Comparison of ENCODE assay signal across 30 cellular contexts in genomic region chr21:24910591-24910990, GRCh38.
"Had no signal": no experiment of that assay in that cellular context is flagged by ENCODE, and none has a peak within 500 bp of the region (broad histone marks: within the 10 kb centered on the region; RNA-seq: fewer than 3 reads in every experiment).

No MANE protein-coding gene starts in this region.

- ATAC-seq: natural killer cell; psoas muscle; right cardiac atrium; right lobe of liver; stimulated activated memory B cell treated with anti-CD40 and anti-IgM and Interleukin-4, amounts not matched to agents 10 μg/mL and 1 μg/mL and 100 μg/mL, for 72 hours; stimulated activated naive CD8-positive, alpha-beta T cell treated with anti-CD3 and anti-CD28 coated beads, Interleukin-15, amount 100 ng/mL, for 72 hours; stimulated activated naive CD8-positive, alpha-beta T cell treated with anti-CD3 and anti-CD28 coated beads, Interleukin-15, Interleukin-2, amounts not matched to agents 100 U/mL and 50 U/mL, for 24 hours; upper lobe of right lung had no signal

- H3K27me3 Mint-ChIP-seq: progenitor cell of endocrine pancreas; stimulated activated memory B cell treated with anti-CD40 and anti-IgM and Interleukin-4, amounts not matched to agents 10 μg/mL and 1 μg/mL and 100 μg/mL, for 72 hours; stimulated activated naive CD8-positive, alpha-beta T cell treated with anti-CD3 and anti-CD28 coated beads, Interleukin-15, amount 100 ng/mL, for 72 hours; type B pancreatic cell had no signal

- H3K4me1 ChIP-seq: neural progenitor cell, parathyroid adenoma, psoas muscle, right lobe of liver, sigmoid colon, suprapubic skin, testis, tibial artery, transverse colon, upper lobe of right lung, uterus had no signal

- H3K36me3 ChIP-seq: neural progenitor cell, ovary, right lobe of liver, sigmoid colon, suprapubic skin, tibial artery, transverse colon, upper lobe of right lung, uterus had no signal

- H3K79me2 ChIP-seq: parathyroid adenoma had no signal

- H3K4me1 Mint-ChIP-seq: natural killer cell; nephron; neural progenitor cell; stimulated activated memory B cell treated with anti-CD40 and anti-IgM and Interleukin-4, amounts not matched to agents 10 μg/mL and 1 μg/mL and 100 μg/mL, for 72 hours; stimulated activated naive CD8-positive, alpha-beta T cell treated with anti-CD3 and anti-CD28 coated beads, Interleukin-15, amount 100 ng/mL, for 72 hours had no signal

- H3K27me3 ChIP-seq: neural progenitor cell, ovary, right lobe of liver, sigmoid colon, suprapubic skin, testis, tibial artery, transverse colon, upper lobe of right lung, uterus had no signal

- DNase-seq: natural killer cell; occipital lobe; ovary; posterior cingulate gyrus; psoas muscle; right cardiac atrium; right lobe of liver; sigmoid colon; small intestine; stimulated activated CD4-positive, alpha-beta T cell treated with anti-CD3 and anti-CD28 coated beads, Interleukin-15, amount 100 ng/mL, for 24 hours; stimulated activated CD4-positive, alpha-beta T cell treated with anti-CD3 and anti-CD28 coated beads, Interleukin-2, amount 100 ng/mL, for 24 hours; stimulated activated CD4-positive, alpha-beta T cell treated with anti-CD3 and anti-CD28 coated beads, Interleukin-2, amount 100 ng/mL, for 48 hours; stimulated activated CD4-positive, alpha-beta T cell treated with anti-CD3 and anti-CD28 coated beads, Interleukin-4, amount 100 ng/mL, for 4 hours; stimulated activated CD8-positive, alpha-beta memory T cell treated with anti-CD3 and anti-CD28 coated beads, Interleukin-4, amount 100 ng/mL, for 48 hours; stimulated activated naive CD4-positive, alpha-beta T cell; stimulated activated naive CD8-positive, alpha-beta T cell treated with anti-CD3 and anti-CD28 coated beads, Interleukin-15, amount 100 ng/mL, for 72 hours; stimulated activated naive CD8-positive, alpha-beta T cell treated with anti-CD3 and anti-CD28 coated beads, Interleukin-15, Interleukin-2, amounts not matched to agents 100 U/mL and 50 U/mL, for 24 hours; substantia nigra; testis; tibial artery; transverse colon; upper lobe of right lung; uterus had no signal

- H2AFZ ChIP-seq: neural progenitor cell, parathyroid adenoma had no signal

- H3K27ac Mint-ChIP-seq: natural killer cell; nephron; neural progenitor cell; progenitor cell of endocrine pancreas; stimulated activated memory B cell treated with anti-CD40 and anti-IgM and Interleukin-4, amounts not matched to agents 10 μg/mL and 1 μg/mL and 100 μg/mL, for 72 hours; stimulated activated naive CD8-positive, alpha-beta T cell treated with anti-CD3 and anti-CD28 coated beads, Interleukin-15, amount 100 ng/mL, for 72 hours; type B pancreatic cell had no signal

- H3K9ac ChIP-seq: neural progenitor cell, parathyroid adenoma had no signal

- H3K36me3 Mint-ChIP-seq: natural killer cell; neural progenitor cell; stimulated activated memory B cell treated with anti-CD40 and anti-IgM and Interleukin-4, amounts not matched to agents 10 μg/mL and 1 μg/mL and 100 μg/mL, for 72 hours; type B pancreatic cell had no signal

- H3K9me3 ChIP-seq: ovary, psoas muscle, right lobe of liver, sigmoid colon, suprapubic skin, testis, tibial artery, transverse colon, upper lobe of right lung, uterus had no signal

- H3K27ac ChIP-seq: neural progenitor cell, ovary, parathyroid adenoma, psoas muscle, right lobe of liver, sigmoid colon, suprapubic skin, testis, tibial artery, transverse colon, upper lobe of right lung, uterus had no signal

- H3K9me3 Mint-ChIP-seq: neural progenitor cell; stimulated activated memory B cell treated with anti-CD40 and anti-IgM and Interleukin-4, amounts not matched to agents 10 μg/mL and 1 μg/mL and 100 μg/mL, for 72 hours; stimulated activated naive CD8-positive, alpha-beta T cell treated with anti-CD3 and anti-CD28 coated beads, Interleukin-15, amount 100 ng/mL, for 72 hours; type B pancreatic cell had no signal

- H3K4me3 Mint-ChIP-seq: natural killer cell; nephron; neural progenitor cell; stimulated activated memory B cell treated with anti-CD40 and anti-IgM and Interleukin-4, amounts not matched to agents 10 μg/mL and 1 μg/mL and 100 μg/mL, for 72 hours; stimulated activated naive CD8-positive, alpha-beta T cell treated with anti-CD3 and anti-CD28 coated beads, Interleukin-15, amount 100 ng/mL, for 72 hours; type B pancreatic cell had no signal

- H3K4me3 ChIP-seq: neural progenitor cell, ovary, psoas muscle, right lobe of liver, sigmoid colon, suprapubic skin, testis, tibial artery, transverse colon, upper lobe of right lung, uterus had no signal

- H3K4me2 ChIP-seq: neural progenitor cell had no signal
